In genomic region chr17:83159204-83160049, GRCh38 we compare ENCODE assay signal across 19 cellular contexts.
"Had no signal": no experiment of that assay in that cellular context is flagged by ENCODE, and none has a peak within 500 bp of the region (broad histone marks: within the 10 kb centered on the region; RNA-seq: fewer than 3 reads in every experiment).

No MANE protein-coding gene starts in this region.

- ATAC-seq: activated naive CD4-positive, alpha-beta T cell treated with anti-CD3 and anti-CD28 coated beads, Interleukin-2, amount 50 U/mL, for 72 hours; effector memory CD8-positive, alpha-beta T cell; left ventricle myocardium superior; SK-N-SH treated with all-trans-retinoic acid at 6 μM for 48 hours had no signal

- H3K27ac ChIP-seq: esophagus muscularis mucosa, thyroid gland had no signal

- H3K36me3 ChIP-seq: esophagus muscularis mucosa, thyroid gland had no signal

- DNase-seq: activated CD4-positive, alpha-beta memory T cell treated with anti-CD3 and anti-CD28 coated beads, Interleukin-2, amount 10 ng/mL, durations not matched to agents 7 days and 5 days; activated CD4-positive, alpha-beta T cell treated with anti-CD3 and anti-CD28 coated beads, Interleukin-2, amount 10 ng/mL, durations not matched to agents 24 days and 14 days; dermis blood vessel endothelial cell; effector memory CD8-positive, alpha-beta T cell; hypothalamus; left ventricle myocardium superior; midbrain; occipital lobe; posterior cingulate gyrus; retina; stimulated activated CD4-positive, alpha-beta T cell treated with anti-CD3 and anti-CD28 coated beads, Interleukin-4, amount 100 ng/mL, for 4 hours; substantia nigra; thyroid gland had no signal

- H3K27ac Mint-ChIP-seq: activated CD4-positive, alpha-beta memory T cell treated with anti-CD3 and anti-CD28 coated beads, Interleukin-2, amount 10 ng/mL, durations not matched to agents 7 days and 5 days; activated CD4-positive, alpha-beta T cell treated with anti-CD3 and anti-CD28 coated beads, Interleukin-2, amount 10 ng/mL, durations not matched to agents 24 days and 14 days; activated naive CD4-positive, alpha-beta T cell treated with anti-CD3 and anti-CD28 coated beads, Interleukin-2, amount 50 U/mL, for 72 hours; brain; effector memory CD8-positive, alpha-beta T cell; stimulated activated naive CD8-positive, alpha-beta T cell treated with anti-CD3 and anti-CD28 coated beads, Interleukin-15, Interleukin-2, amounts not matched to agents 100 ng/mL and 50 ng/mL, for 24 hours had no signal

- H3K9me3 ChIP-seq: esophagus muscularis mucosa, thyroid gland had no signal

- H3K4me1 ChIP-seq: thyroid gland had no signal

- FAIRE-seq: frontal cortex had no signal

- H3K4me3 ChIP-seq: esophagus muscularis mucosa, thyroid gland had no signal

- H3K36me3 Mint-ChIP-seq: activated naive CD4-positive, alpha-beta T cell treated with anti-CD3 and anti-CD28 coated beads, Interleukin-2, amount 50 U/mL, for 72 hours; brain had no signal

- H3K27me3 Mint-ChIP-seq: brain had no signal

- H3K9me3 Mint-ChIP-seq: activated CD4-positive, alpha-beta memory T cell treated with anti-CD3 and anti-CD28 coated beads, Interleukin-2, amount 10 ng/mL, durations not matched to agents 7 days and 5 days; activated CD4-positive, alpha-beta T cell treated with anti-CD3 and anti-CD28 coated beads, Interleukin-2, amount 10 ng/mL, durations not matched to agents 24 days and 14 days; activated naive CD4-positive, alpha-beta T cell treated with anti-CD3 and anti-CD28 coated beads, Interleukin-2, amount 50 U/mL, for 72 hours; effector memory CD8-positive, alpha-beta T cell; stimulated activated naive CD8-positive, alpha-beta T cell treated with anti-CD3 and anti-CD28 coated beads, Interleukin-15, Interleukin-2, amounts not matched to agents 100 ng/mL and 50 ng/mL, for 24 hours had no signal

- H3K27me3 ChIP-seq: thyroid gland had no signal

- H3K4me3 Mint-ChIP-seq: activated CD4-positive, alpha-beta memory T cell treated with anti-CD3 and anti-CD28 coated beads, Interleukin-2, amount 10 ng/mL, durations not matched to agents 7 days and 5 days; activated CD4-positive, alpha-beta T cell treated with anti-CD3 and anti-CD28 coated beads, Interleukin-2, amount 10 ng/mL, durations not matched to agents 24 days and 14 days; brain; effector memory CD8-positive, alpha-beta T cell; stimulated activated naive CD8-positive, alpha-beta T cell treated with anti-CD3 and anti-CD28 coated beads, Interleukin-15, Interleukin-2, amounts not matched to agents 100 ng/mL and 50 ng/mL, for 24 hours had no signal
